Comparison of ENCODE assay signal across 10 cellular contexts in the genomic region with DNA sequence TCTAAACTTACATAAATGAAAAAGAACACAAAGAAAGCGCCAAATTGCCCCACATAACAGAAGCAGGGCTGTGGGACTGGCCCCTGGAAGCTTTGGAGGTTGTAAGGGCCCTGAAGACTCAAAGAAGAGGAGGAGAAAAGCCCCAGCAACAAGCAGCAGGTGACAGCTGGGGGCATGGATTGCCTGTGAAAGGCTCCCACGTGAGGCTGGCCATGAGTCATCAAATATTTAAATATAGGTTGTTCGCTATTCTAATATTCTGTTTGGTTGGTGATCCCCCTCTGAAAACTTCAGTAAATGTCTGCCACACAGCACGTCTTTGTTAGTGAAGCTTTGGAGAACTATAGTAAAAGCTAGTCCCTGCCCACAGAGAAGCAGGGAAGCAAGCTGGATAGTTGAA.
DNase-seq lines count a peak whose midpoint lies in the region; ATAC-seq and TF ChIP-seq lines count a peak whose summit lies in the region.
"Had no signal": no experiment of that assay in that cellular context is flagged by ENCODE, and none has a peak within 500 bp of the region (broad histone marks: within the 10 kb centered on the region; RNA-seq: fewer than 3 reads in every experiment).

No MANE protein-coding gene starts in this region.

- H3K9me3 Mint-ChIP-seq in endothelial cell (ENCODE audit: unreplicated experiment), result no peaks in the 10 kb centered on the region
- H3K9me3 Mint-ChIP-seq: activated CD4-positive, alpha-beta T cell treated with anti-CD3 and anti-CD28 coated beads, Interleukin-2, amount 10 ng/mL, durations not matched to agents 7 days and 5 days had no signal

- H3K27ac ChIP-seq in spleen (no peak overlapping the region), testis (no peak overlapping the region)

- TF ChIP-seq CTCF in GM13977 (IDR thresholded peaks at IDR 0.05; ENCODE audit: extremely low read depth, insufficient read depth, missing control alignments) (no peak), choroid plexus epithelial cell (conservative IDR thresholded peaks at IDR 0.05; ENCODE audit: low read depth, low read length) (no peak), endothelial cell (IDR thresholded peaks at IDR 0.05; ENCODE audit: unreplicated experiment) (no peak), omental fat pad (IDR thresholded peaks at IDR 0.05) (no peak), spleen (IDR thresholded peaks at IDR 0.05 in 8 of 11, conservative IDR thresholded peaks at IDR 0.05 in 3 of 11) (no peak), testis (IDR thresholded peaks at IDR 0.05) (no peak)

- no peaks in the 10 kb centered on the region for H3K27me3 Mint-ChIP-seq in endothelial cell (ENCODE audit: unreplicated experiment)

- H3K27ac Mint-ChIP-seq in endothelial cell (ENCODE audit: unreplicated experiment), result no peak overlapping the region
- H3K27ac Mint-ChIP-seq: activated CD4-positive, alpha-beta T cell treated with anti-CD3 and anti-CD28 coated beads, Interleukin-2, amount 10 ng/mL, durations not matched to agents 7 days and 5 days had no signal

- ATAC-seq in GM21529 (IDR thresholded peaks at IDR 0.05; ENCODE audit: unreplicated experiment) (peak; percentile 75), HG03354 (IDR thresholded peaks at IDR 0.05; ENCODE audit: poor library complexity, severe bottlenecking, unreplicated experiment) (peak; percentile 75), omental fat pad (ENCODE audit: low FRiP score) (no peak)

- H3K36me3 ChIP-seq in spleen, result no peaks in the 10 kb centered on the region
- H3K36me3 ChIP-seq in testis (ENCODE audit: low read depth, missing control alignments), result no peaks in the 10 kb centered on the region

- in situ Hi-C loops in GM13977 (cut with MboI; ENCODE audit: low pct_unique_long_range_greater_than_20kb, low sequenced_read_pairs, unreplicated experiment), result no loop called here

- no peak overlapping the region for H3K4me3 ChIP-seq in choroid plexus epithelial cell (ENCODE audit: low read depth, low read length)
- no peak overlapping the region for H3K4me3 ChIP-seq in spleen
- no peak overlapping the region for H3K4me3 ChIP-seq in testis

- intact Hi-C loops in spleen (cut with DNase I; ENCODE audit: low total_unique reads) (no loop called here), testis (cut with DNase I; ENCODE audit: low total_unique reads) (no loop called here)

- no peaks in the 10 kb centered on the region for H3K36me3 Mint-ChIP-seq in endothelial cell (ENCODE audit: low read depth, unreplicated experiment)

- peaks cover 4% of the 10 kb centered on the region for H3K4me1 Mint-ChIP-seq in endothelial cell (ENCODE audit: unreplicated experiment)
- H3K4me1 Mint-ChIP-seq: activated CD4-positive, alpha-beta T cell treated with anti-CD3 and anti-CD28 coated beads, Interleukin-2, amount 10 ng/mL, durations not matched to agents 7 days and 5 days had no signal

- WGBS in spleen, 5 donors, result 63 to 74% (median 68%) methylated on average over 4 of the region's 4 CpGs
- 83 to 86% methylated on average over 4 of the region's 4 CpGs for WGBS in testis, 2 donors

- H3K9me3 ChIP-seq in spleen (peaks cover 0 to 7% (median 0%) of the 10 kb centered on the region in 8 donors), testis (no peaks in the 10 kb centered on the region)

- H3K4me1 ChIP-seq in spleen (no peaks in the 10 kb centered on the region), testis (no peaks in the 10 kb centered on the region)

- H3K27me3 ChIP-seq in spleen (replicated peaks in 1 of 7) (no peaks in the 10 kb centered on the region), testis (no peaks in the 10 kb centered on the region)

- DNase-seq in GM13977 (ENCODE audit: low spot score) (peak; percentile 44), choroid plexus epithelial cell (ENCODE audit: low read depth) (peak; percentile 50), endothelial cell (ENCODE audit: low spot score) (no peak), omental fat pad (ENCODE audit: low spot score) (no peak), spleen (no peak), testis (no peak)
- DNase-seq: activated CD4-positive, alpha-beta T cell treated with anti-CD3 and anti-CD28 coated beads, Interleukin-2, amount 10 ng/mL, durations not matched to agents 7 days and 5 days; Calu3 had no signal

- TF ChIP-seq POLR2A in spleen (IDR thresholded peaks at IDR 0.05) (no peak), testis (IDR thresholded peaks at IDR 0.05) (no peak)

- no peak overlapping the region for H3K4me3 Mint-ChIP-seq in endothelial cell (ENCODE audit: unreplicated experiment)
- H3K4me3 Mint-ChIP-seq: activated CD4-positive, alpha-beta T cell treated with anti-CD3 and anti-CD28 coated beads, Interleukin-2, amount 10 ng/mL, durations not matched to agents 7 days and 5 days had no signal

Comparison
In these comparisons a context has a peak if more than half of its experiments do, and no peak if none do; other contexts are left out.
1. DNase-seq: peak in GM13977 (single experiment) and choroid plexus epithelial cell (single experiment); none in endothelial cell (single experiment), omental fat pad (single experiment), spleen (single experiment) and testis (single experiment).